In genomic region chr10:112223725-112224124, GRCh38 we compare ENCODE assay signal across 22 cellular contexts. TPM values are rescaled to one million over a fixed set of nuclear protein-coding genes. Genes with fewer than 3 reads are reported as not detected.
DNase-seq lines count a peak whose midpoint lies in the region; ATAC-seq and TF ChIP-seq lines count a peak whose summit lies in the region.
"Had no signal": no experiment of that assay in that cellular context is flagged by ENCODE, and none has a peak within 500 bp of the region (broad histone marks: within the 10 kb centered on the region; RNA-seq: fewer than 3 reads in every experiment).

No MANE protein-coding gene starts in this region.

- H3K27ac Mint-ChIP-seq in MCF 10A (ENCODE audit: low read depth, unreplicated experiment), result peak overlapping the region; percentile 67
- H3K27ac Mint-ChIP-seq: HFFc6 had no signal

- peaks cover 65% of the 10 kb centered on the region for H3K4me1 Mint-ChIP-seq in MCF 10A (ENCODE audit: insufficient read depth, unreplicated experiment)
- H3K4me1 Mint-ChIP-seq: CD4-positive, alpha-beta memory T cell had no signal

- H3K9me3 ChIP-seq in mammary epithelial cell (replicated peaks; ENCODE audit: insufficient read depth, low read length), result peaks cover 23% of the 10 kb centered on the region
- no peaks in the 10 kb centered on the region for H3K9me3 ChIP-seq in liver (ENCODE audit: control insufficient read depth in 4 of 4, low read length in 3 of 4)
- no peaks in the 10 kb centered on the region for H3K9me3 ChIP-seq in prostate gland

- no TSS peak for BruUV-seq in MCF 10A (replicated peaks; lab: Mats Ljungman, UMichigan)
- BruUV-seq in mammary epithelial cell (replicated peaks; lab: Mats Ljungman, UMichigan), result no TSS peak

- H3K4me3 ChIP-seq in mammary epithelial cell (replicated peaks in 1 of 3; ENCODE audit: insufficient read depth in 1 of 3, low read depth in 2 of 3, low read length in 3 of 3) (no peak overlapping the region), liver (ENCODE audit: low read depth in 1 of 3, low read length in 3 of 3) (no peak overlapping the region), prostate gland (no peak overlapping the region)
- H3K4me3 ChIP-seq: SJSA1 had no signal

- POLR2A ChIA-PET in MCF 10A (lab: Yijun Ruan, JAX), result interaction anchor here (0.9 to 3.0 kb wide), 2 partner anchors 12 to 40 kb away, joined by 4 to 8 read pairs; partner anchors contain the start of gene GPAM

- DNase-seq in MCF 10A (ENCODE audit: unreplicated experiment) (no peak), mammary epithelial cell (no peak), dermis microvascular lymphatic vessel endothelial cell (ENCODE audit: low read depth in 2 of 2) (peak; percentile 46 to 80), NCI-H146 (lab: John Stamatoyannopoulos, UW) (no peak), NCI-H526 (lab: John Stamatoyannopoulos, UW) (no peak), prostate gland (ENCODE audit: low spot score) (no peak)
- DNase-seq: 8988T; Calu3; CD4-positive, alpha-beta memory T cell; DMS53; HFFc6; IMR-90; MV-4-11; NCI-H1417; NCI-H1930; PC-3 had no signal

- no peaks in the 10 kb centered on the region for H3K36me3 ChIP-seq in mammary epithelial cell (ENCODE audit: insufficient read depth, low read length)
- peaks cover 0 to 10% (median 2%) of the 10 kb centered on the region in 4 donors for H3K36me3 ChIP-seq in liver (ENCODE audit: control insufficient read depth in 4 of 4, insufficient read depth in 3 of 4, low read depth in 1 of 4, low read length in 3 of 4)
- no peaks in the 10 kb centered on the region for H3K36me3 ChIP-seq in prostate gland
- H3K36me3 ChIP-seq: SJSA1 had no signal

- no peaks in the 10 kb centered on the region for H3K27me3 Mint-ChIP-seq in MCF 10A (ENCODE audit: insufficient read depth, unreplicated experiment)

- H2AFZ ChIP-seq in mammary epithelial cell (ENCODE audit: low read depth, low read length), result no peak overlapping the region

- no peaks in the 10 kb centered on the region for H3K9me3 Mint-ChIP-seq in MCF 10A (ENCODE audit: unreplicated experiment)

- H3K4me1 ChIP-seq in mammary epithelial cell (ENCODE audit: insufficient read depth, low read length) (peaks cover 28% of the 10 kb centered on the region), liver (ENCODE audit: control insufficient read depth in 4 of 4, insufficient read depth in 4 of 4, low read length in 3 of 4) (peaks cover 17 to 68% (median 44%) of the 10 kb centered on the region in 4 donors), prostate gland (replicated peaks) (no peaks in the 10 kb centered on the region)
- H3K4me1 ChIP-seq: SJSA1 had no signal

- in situ Hi-C loops in mammary epithelial cell (cut with MboI; ENCODE audit: low sequenced_read_pairs in 2 of 2), result no loop called here

- ATAC-seq in GM21529 (IDR thresholded peaks at IDR 0.05; ENCODE audit: unreplicated experiment), result no peak
- ATAC-seq: PC-3 had no signal

- 100% methylated on average over 2 of the region's 2 CpGs for WGBS in mammary epithelial cell (ENCODE audit: low coverage, missing lambda C conversion rate)
- WGBS in liver, result 32% methylated on average over 2 of the region's 2 CpGs
- 20% methylated on average over 2 of the region's 2 CpGs for WGBS in prostate gland

- no peak for TF ChIP-seq CTCF in MCF 10A (IDR thresholded peaks at IDR 0.05; ENCODE audit: unreplicated experiment)
- TF ChIP-seq CTCF in mammary epithelial cell (conservative IDR thresholded peaks at IDR 0.05 in 1 of 2, IDR thresholded peaks at IDR 0.05 in 1 of 2; ENCODE audit: extremely low read depth in 1 of 2, insufficient read depth in 1 of 2, low read depth in 1 of 2, low read length in 2 of 2), result no peak
- TF ChIP-seq CTCF in liver (IDR thresholded peaks at IDR 0.05; ENCODE audit: low read depth, low read length, missing input control), result no peak
- no peak for TF ChIP-seq CTCF in prostate gland (IDR thresholded peaks at IDR 0.05)

- TF ChIP-seq RAD21 in liver (IDR thresholded peaks at IDR 0.05), result peak; percentile 57 to 60

- dilution Hi-C loops in mammary epithelial cell (cut with HindIII; ENCODE audit: low sequenced_read_pairs), result no loop called here

- no peak overlapping the region for H3K9ac ChIP-seq in mammary epithelial cell (ENCODE audit: insufficient read depth, low read length)
- H3K9ac ChIP-seq in liver (ENCODE audit: low read depth in 1 of 2, low read length in 2 of 2), result peak overlapping the region in 1 of 2 donors; percentile 70

- no peaks in the 10 kb centered on the region for H3K79me2 ChIP-seq in mammary epithelial cell (ENCODE audit: insufficient read depth, low read length)

- no peak overlapping the region for H3K4me2 ChIP-seq in mammary epithelial cell (ENCODE audit: insufficient read depth, low read depth, low read length)

- intact Hi-C loops in MCF 10A (cut with micrococcal nuclease), result loop anchor here (5.0 kb wide), 1 partner anchor 59 kb away; the partner anchor contains the start of gene TECTB
- intact Hi-C loops in mammary epithelial cell (cut with micrococcal nuclease), result no loop called here
- intact Hi-C loops in prostate gland (cut with DNase I), result no loop called here

- CTCF ChIA-PET in MCF 10A (lab: Yijun Ruan, JAX), result interaction anchor here (0.7 to 1.3 kb wide), 2 partner anchors 13 to 37 kb away, joined by 3 read pairs; no protein-coding TSS in a partner anchor
- CTCF ChIA-PET in mammary epithelial cell (lab: Charles Lee; ENCODE audit: low non-redundant PET), result no interaction called here

- H3K36me3 Mint-ChIP-seq in MCF 10A (ENCODE audit: insufficient read depth, unreplicated experiment), result no peaks in the 10 kb centered on the region
- H3K36me3 Mint-ChIP-seq: CD4-positive, alpha-beta memory T cell had no signal

- no peak for TF ChIP-seq POLR2A in prostate gland (IDR thresholded peaks at IDR 0.05)

- H3K27ac ChIP-seq in mammary epithelial cell (ENCODE audit: insufficient read depth, low read depth, low read length), result no peak overlapping the region
- peak overlapping the region; percentile 79 to 83 for H3K27ac ChIP-seq in liver (ENCODE audit: low read depth in 1 of 2, low read length in 2 of 2)
- no peak overlapping the region for H3K27ac ChIP-seq in prostate gland
- H3K27ac ChIP-seq: SJSA1 had no signal

- H3K4me3 Mint-ChIP-seq in MCF 10A (ENCODE audit: unreplicated experiment), result no peak overlapping the region
- H3K4me3 Mint-ChIP-seq: CD4-positive, alpha-beta memory T cell; HFFc6 had no signal

- no peaks in the 10 kb centered on the region for H4K20me1 ChIP-seq in mammary epithelial cell (ENCODE audit: insufficient read depth, low read length)

- H3K27me3 ChIP-seq in mammary epithelial cell (ENCODE audit: insufficient read depth, low read length) (no peaks in the 10 kb centered on the region), liver (ENCODE audit: control insufficient read depth in 4 of 4, insufficient read depth in 4 of 4, low read length in 3 of 4) (no peaks in the 10 kb centered on the region), prostate gland (replicated peaks; ENCODE audit: insufficient read depth) (no peaks in the 10 kb centered on the region)
- H3K27me3 ChIP-seq: SJSA1 had no signal

TF ChIP-seq in liver, 16 proteins besides CTCF, POLR2A, EP300 and RAD21 (continues in another document):
- TF ChIP-seq YY1 (IDR thresholded peaks at IDR 0.05), result peak; percentile 90
- TF ChIP-seq NR2F2 (IDR thresholded peaks at IDR 0.05), result peak; percentile 44
- peak; percentile 79 for TF ChIP-seq FOXA1 (IDR thresholded peaks at IDR 0.05)
- peak; percentile 46 for TF ChIP-seq TAF1 (conservative IDR thresholded peaks at IDR 0.05)
- TF ChIP-seq EGR1 (IDR thresholded peaks at IDR 0.05; ENCODE audit: low read depth in 2 of 2), result peak in 1 of 2 donors; percentile 66
- TF ChIP-seq SP1 (IDR thresholded peaks at IDR 0.05), result peak; percentile 92
- no peak for TF ChIP-seq GABPA (IDR thresholded peaks at IDR 0.05 in 1 of 2, conservative IDR thresholded peaks at IDR 0.05 in 1 of 2)
- TF ChIP-seq MAX (IDR thresholded peaks at IDR 0.05), result peak; percentile 69
- TF ChIP-seq, protein P1, sequence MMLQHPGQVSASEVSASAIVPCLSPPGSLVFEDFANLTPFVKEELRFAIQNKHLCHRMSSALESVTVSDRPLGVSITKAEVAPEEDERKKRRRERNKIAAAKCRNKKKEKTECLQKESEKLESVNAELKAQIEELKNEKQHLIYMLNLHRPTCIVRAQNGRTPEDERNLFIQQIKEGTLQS (IDR thresholded peaks at IDR 0.05), result no peak
- peak; percentile 70 for TF ChIP-seq HNF4G (IDR thresholded peaks at IDR 0.05)
- peak; percentile 86 for TF ChIP-seq FOXA2 (IDR thresholded peaks at IDR 0.05)
- TF ChIP-seq ZBTB33 (IDR thresholded peaks at IDR 0.05), result peak; percentile 81

RNA-seq across cellular contexts. Expression of gene GPAM, which starts 40.2 kb away (rescaled TPM):
- 19.8 and 20.4 TPM in 2 replicates for total RNA-seq in MCF 10A (2022)
- total RNA-seq in mammary epithelial cell, result 10 to 100 TPM in 1 of 2 donors, 1 to 10 TPM in 1; 9.5 to 17.5 TPM
- polyA plus RNA-seq in mammary epithelial cell, result 6.8 TPM
- polyA minus RNA-seq in mammary epithelial cell, result 9.6 TPM
- 6.5 and 6.6 TPM in 2 replicates for total RNA-seq in dermis microvascular lymphatic vessel endothelial cell
- total RNA-seq in liver, result 100 to 1,000 TPM; 157 to 214 TPM
- 100 to 1,000 TPM in 1 of 2 donors, 10 to 100 TPM in 1; 35.5 to 136 TPM for polyA plus RNA-seq in liver
- 10 to 100 TPM in 1 of 2 donors, 1 to 10 TPM in 1; 4.2 to 14.9 TPM for total RNA-seq in prostate gland

RNA-seq across cellular contexts. Expression of gene TECTB, which starts 59.5 kb away (rescaled TPM):
- total RNA-seq in MCF 10A (2022) (not detected in 2 replicates), mammary epithelial cell (not detected), dermis microvascular lymphatic vessel endothelial cell (not detected in 2 replicates), liver (under 1 TPM; 0.05 to 0.08 TPM), prostate gland (not detected)
- polyA plus RNA-seq in mammary epithelial cell (not detected), liver (under 1 TPM; 0.08 to 0.44 TPM)
- not detected for polyA minus RNA-seq in mammary epithelial cell
- total RNA-seq: Calu3; CD4-positive, alpha-beta memory T cell; G401; H1; HFFc6; IMR-90; LHCN-M2; PC-3; SJSA1 had no signal
- polyA plus RNA-seq: CD4-positive, alpha-beta memory T cell; H1; IMR-90 had no signal

Comparison
In these comparisons a context has a peak if more than half of its experiments do, and no peak if none do; other contexts are left out.
1. DNase-seq: peak in dermis microvascular lymphatic vessel endothelial cell (2 of 2); none in MCF 10A (single experiment), mammary epithelial cell (single experiment), NCI-H146 (single experiment), NCI-H526 (0 of 2) and prostate gland (single experiment).
2. H3K27ac ChIP-seq: peak in liver (2 of 2); none in mammary epithelial cell (single experiment) and prostate gland (0 of 2).